In the genomic region with DNA sequence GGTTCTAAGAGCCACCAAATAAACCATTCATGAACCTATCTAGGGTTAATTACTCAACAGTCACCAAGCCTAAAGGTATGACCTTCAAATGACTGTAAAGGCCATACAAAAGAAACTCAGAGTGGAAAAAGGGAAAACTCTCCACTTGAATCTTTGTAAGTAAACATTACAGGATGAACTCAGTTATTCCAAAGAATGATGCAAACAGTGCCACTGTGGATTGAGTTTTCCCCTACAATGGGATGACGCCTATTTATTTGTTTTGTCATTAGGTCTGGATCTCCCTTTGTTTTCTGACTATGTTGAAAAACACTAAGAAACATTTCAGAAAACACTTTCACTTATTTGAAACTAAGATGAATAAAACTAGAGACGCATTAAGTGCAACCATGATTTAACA, we compare ENCODE assay signal across 18 cellular contexts. TPM values are rescaled to one million over a fixed set of nuclear protein-coding genes. Genes with fewer than 3 reads are reported as not detected.
DNase-seq lines count a peak whose midpoint lies in the region; ATAC-seq, FAIRE-seq and TF ChIP-seq lines count a peak whose summit lies in the region.
"Had no signal": no experiment of that assay in that cellular context is flagged by ENCODE, and none has a peak within 500 bp of the region (broad histone marks: within the 10 kb centered on the region; RNA-seq: fewer than 3 reads in every experiment).

No MANE protein-coding gene starts in this region.

- H3K27me3 ChIP-seq in liver (ENCODE audit: control insufficient read depth in 4 of 4, insufficient read depth in 4 of 4, low read length in 3 of 4) (no peaks in the 10 kb centered on the region), subcutaneous abdominal adipose tissue (ENCODE audit: control insufficient read depth in 5 of 5, insufficient read depth in 4 of 5, low read length in 5 of 5) (no peaks in the 10 kb centered on the region), H7 (ENCODE audit: control insufficient read depth, insufficient read depth, low read length) (no peaks in the 10 kb centered on the region), foreskin keratinocyte (no peaks in the 10 kb centered on the region)
- H3K27me3 ChIP-seq: BE2C had no signal

- H3K4me3 ChIP-seq in liver (ENCODE audit: low read depth in 1 of 3, low read length in 3 of 3) (no peak overlapping the region), subcutaneous abdominal adipose tissue (ENCODE audit: low read depth in 1 of 5, low read length in 5 of 5) (no peak overlapping the region), H7 (ENCODE audit: insufficient read depth, low read depth, low read length) (no peak overlapping the region), kidney (ENCODE audit: low read length in 2 of 2) (no peak overlapping the region)

- H3K9me3 Mint-ChIP-seq in activated naive CD4-positive, alpha-beta T cell treated with anti-CD3 and anti-CD28 coated beads, Interleukin-2, amount 50 U/mL, for 24 hours = no peaks in the 10 kb centered on the region
- H3K9me3 Mint-ChIP-seq in activated naive CD4-positive, alpha-beta T cell treated with anti-CD3 and anti-CD28 coated beads, Interleukin-2, amount 50 U/mL, for 72 hours = no peaks in the 10 kb centered on the region
- peaks cover 8% of the 10 kb centered on the region for H3K9me3 Mint-ChIP-seq in WTC11
- H3K9me3 Mint-ChIP-seq: CD4-positive, alpha-beta memory T cell; HFFc6 had no signal

- TF ChIP-seq CTCF in WTC11 (IDR thresholded peaks at IDR 0.05) = no peak
- TF ChIP-seq CTCF in liver (IDR thresholded peaks at IDR 0.05; ENCODE audit: low read depth, low read length, missing input control) = no peak
- TF ChIP-seq CTCF in kidney (IDR thresholded peaks at IDR 0.05; ENCODE audit: borderline replicate concordance, extremely low read depth, insufficient read depth) = no peak
- no peak for TF ChIP-seq CTCF in foreskin keratinocyte (conservative IDR thresholded peaks at IDR 0.05)

- 74% methylated on average over 2 of the region's 2 CpGs for WGBS in liver

- H3K4me1 ChIP-seq in liver (ENCODE audit: control insufficient read depth in 4 of 4, insufficient read depth in 4 of 4, low read length in 3 of 4) (peaks cover 0 to 30% (median 15%) of the 10 kb centered on the region in 4 donors), subcutaneous abdominal adipose tissue (ENCODE audit: control insufficient read depth in 5 of 5, insufficient read depth in 5 of 5, low read length in 5 of 5) (peaks cover 0 to 16% (median 0%) of the 10 kb centered on the region in 5 donors), kidney (ENCODE audit: control insufficient read depth in 1 of 2, insufficient read depth in 1 of 2, low read depth in 1 of 2, low read length in 2 of 2) (no peaks in the 10 kb centered on the region), foreskin keratinocyte (no peaks in the 10 kb centered on the region)
- H3K4me1 ChIP-seq: BE2C had no signal

- peaks cover 1% of the 10 kb centered on the region for H3K36me3 Mint-ChIP-seq in activated naive CD4-positive, alpha-beta T cell treated with anti-CD3 and anti-CD28 coated beads, Interleukin-2, amount 50 U/mL, for 24 hours
- H3K36me3 Mint-ChIP-seq in activated naive CD4-positive, alpha-beta T cell treated with anti-CD3 and anti-CD28 coated beads, Interleukin-2, amount 50 U/mL, for 72 hours = no peaks in the 10 kb centered on the region
- peaks cover 7% of the 10 kb centered on the region for H3K36me3 Mint-ChIP-seq in WTC11

- DNase-seq in activated naive CD4-positive, alpha-beta T cell treated with anti-CD3 and anti-CD28 coated beads, Interleukin-2, amount 50 U/mL, for 72 hours (ENCODE audit: low spot score in 2 of 2) = no peak
- DNase-seq in WTC11 (ENCODE audit: low spot score) = no peak
- DNase-seq in H7 = no peak
- no peak for DNase-seq in kidney
- DNase-seq in foreskin keratinocyte = no peak
- DNase-seq: BE2C; CD4-positive, alpha-beta memory T cell; DMS153; GF-D8; HCEC 1CT; HFFc6 had no signal

- H3K27ac ChIP-seq in liver (ENCODE audit: low read depth in 1 of 2, low read length in 2 of 2) = no peak overlapping the region
- H3K27ac ChIP-seq in subcutaneous abdominal adipose tissue (ENCODE audit: low read depth, low read length) = peak overlapping the region; percentile 68
- H3K27ac ChIP-seq in kidney (ENCODE audit: low read depth in 2 of 2, low read length in 2 of 2) = no peak overlapping the region
- H3K27ac ChIP-seq in foreskin keratinocyte = no peak overlapping the region
- H3K27ac ChIP-seq: C4-2B had no signal

- H3K9me3 ChIP-seq in liver (ENCODE audit: control insufficient read depth in 4 of 4, low read length in 3 of 4) (no peaks in the 10 kb centered on the region), subcutaneous abdominal adipose tissue (ENCODE audit: control insufficient read depth in 5 of 5, low read length in 5 of 5) (no peaks in the 10 kb centered on the region), kidney (ENCODE audit: control insufficient read depth in 1 of 2, low read length in 2 of 2) (no peaks in the 10 kb centered on the region)
- H3K9me3 ChIP-seq: BE2C had no signal

- ATAC-seq in activated naive CD4-positive, alpha-beta T cell treated with anti-CD3 and anti-CD28 coated beads, Interleukin-2, amount 50 U/mL, for 72 hours = no peak
- no peak for ATAC-seq in WTC11
- no peak for ATAC-seq in foreskin keratinocyte

- TF ChIP-seq RAD21 in liver (IDR thresholded peaks at IDR 0.05) = peak in 1 of 2 donors; percentile 15

- peaks cover 0 to under 1% (median 0%) of the 10 kb centered on the region in 4 donors for H3K36me3 ChIP-seq in liver (ENCODE audit: control insufficient read depth in 4 of 4, insufficient read depth in 3 of 4, low read depth in 1 of 4, low read length in 3 of 4)
- H3K36me3 ChIP-seq in subcutaneous abdominal adipose tissue (ENCODE audit: control insufficient read depth in 5 of 5, insufficient read depth in 5 of 5, low read length in 5 of 5) = peaks cover 0 to 5% (median 0%) of the 10 kb centered on the region in 5 donors
- H3K36me3 ChIP-seq in H7 (replicated peaks; ENCODE audit: control insufficient read depth, insufficient read depth, low read length) = no peaks in the 10 kb centered on the region
- H3K36me3 ChIP-seq in kidney (ENCODE audit: control insufficient read depth in 1 of 2, insufficient read depth in 2 of 2, low read length in 2 of 2) = no peaks in the 10 kb centered on the region
- H3K36me3 ChIP-seq: BE2C had no signal

- H3K27ac Mint-ChIP-seq in activated naive CD4-positive, alpha-beta T cell treated with anti-CD3 and anti-CD28 coated beads, Interleukin-2, amount 50 U/mL, for 24 hours = peak overlapping the region; percentile 51
- H3K27ac Mint-ChIP-seq in activated naive CD4-positive, alpha-beta T cell treated with anti-CD3 and anti-CD28 coated beads, Interleukin-2, amount 50 U/mL, for 72 hours = no peak overlapping the region
- H3K27ac Mint-ChIP-seq in WTC11 = peak overlapping the region; percentile 33; the same call in 1 of the 2 replicates
- H3K27ac Mint-ChIP-seq: CD4-positive, alpha-beta memory T cell; HFFc6 had no signal

- CTCF ChIA-PET in WTC11 (lab: Charles Lee) = no interaction called here

- intact Hi-C loops in kidney (cut with DNase I) = loop anchor here (10.0 kb wide), 1 partner anchor 155 kb away; no protein-coding TSS in a partner anchor

- no peak for FAIRE-seq in kidney (lab: Jason Lieb, UNC)
- FAIRE-seq: D721Med, GM19239, H1 had no signal

- POLR2A ChIA-PET in WTC11 (lab: Charles Lee) = no interaction called here

- H3K9ac ChIP-seq in liver (ENCODE audit: low read depth in 1 of 2, low read length in 2 of 2) (no peak overlapping the region), subcutaneous abdominal adipose tissue (ENCODE audit: low read length in 5 of 5) (no peak overlapping the region), kidney (ENCODE audit: low read length in 2 of 2) (no peak overlapping the region)

- H3K4me1 Mint-ChIP-seq in activated naive CD4-positive, alpha-beta T cell treated with anti-CD3 and anti-CD28 coated beads, Interleukin-2, amount 50 U/mL, for 24 hours = no peaks in the 10 kb centered on the region
- peaks cover 11% of the 10 kb centered on the region for H3K4me1 Mint-ChIP-seq in WTC11

- no peaks in the 10 kb centered on the region for H3K27me3 Mint-ChIP-seq in activated naive CD4-positive, alpha-beta T cell treated with anti-CD3 and anti-CD28 coated beads, Interleukin-2, amount 50 U/mL, for 24 hours
- no peaks in the 10 kb centered on the region for H3K27me3 Mint-ChIP-seq in WTC11 (ENCODE audit: low read depth)
- H3K27me3 Mint-ChIP-seq: CD4-positive, alpha-beta memory T cell had no signal

- no peak overlapping the region for H3K4me3 Mint-ChIP-seq in activated naive CD4-positive, alpha-beta T cell treated with anti-CD3 and anti-CD28 coated beads, Interleukin-2, amount 50 U/mL, for 24 hours
- no peak overlapping the region for H3K4me3 Mint-ChIP-seq in WTC11
- H3K4me3 Mint-ChIP-seq: CD4-positive, alpha-beta memory T cell; HFFc6 had no signal

TF ChIP-seq in WTC11, 78 proteins besides CTCF, POLR2A, EP300 and RAD21 (continues in another document):
- no peak for TF ChIP-seq RELA (CRISPR knock-in tag; IDR thresholded peaks at IDR 0.05; ENCODE audit: borderline replicate concordance)

TF ChIP-seq in liver, 16 proteins besides CTCF, POLR2A, EP300 and RAD21 (continues in another document):
- TF ChIP-seq, protein P1, sequence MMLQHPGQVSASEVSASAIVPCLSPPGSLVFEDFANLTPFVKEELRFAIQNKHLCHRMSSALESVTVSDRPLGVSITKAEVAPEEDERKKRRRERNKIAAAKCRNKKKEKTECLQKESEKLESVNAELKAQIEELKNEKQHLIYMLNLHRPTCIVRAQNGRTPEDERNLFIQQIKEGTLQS (IDR thresholded peaks at IDR 0.05) = peak; percentile 84
- TF ChIP-seq HNF4A (conservative IDR thresholded peaks at IDR 0.05) (peak in 1 of 2 donors; percentile 14), JUND (IDR thresholded peaks at IDR 0.05) (peak; percentile 45 to 87), SP1 (IDR thresholded peaks at IDR 0.05) (peak; percentile 26)

RNA-seq across cellular contexts. Expression of a gene that starts 12.7 kb away (rescaled TPM):
- total RNA-seq in activated naive CD4-positive, alpha-beta T cell treated with anti-CD3 and anti-CD28 coated beads, Interleukin-2, amount 50 U/mL, for 72 hours = 10 to 100 TPM in 1 of 2 donors, 1 to 10 TPM in 1; 4.4 to 14.8 TPM
- 8.0 to 8.7 TPM (median 8.4 TPM) in 3 replicates for total RNA-seq in WTC11 (2021)
- 10 to 100 TPM in 1 of 2 donors, 1 to 10 TPM in 1; 8.8 to 10.9 TPM for total RNA-seq in liver
- polyA plus RNA-seq in liver = 10 to 100 TPM; 11.1 to 13.8 TPM
- total RNA-seq in H7 (2014; rRNA removed; shearing (Covaris generic)) = 9.9 and 12.3 TPM in 2 replicates
- total RNA-seq in kidney = 10.1 TPM
- 32.4 TPM for polyA plus RNA-seq in kidney (ENCODE audit: insufficient read depth, low read depth, low replicate concordance)
- total RNA-seq in foreskin keratinocyte = 6.2 and 8.7 TPM in 2 replicates
- polyA plus RNA-seq in foreskin keratinocyte = 6.1 and 7.2 TPM in 2 replicates

Comparison
In these comparisons a context has a peak if more than half of its experiments do, and no peak if none do; other contexts are left out.
1. H3K27ac Mint-ChIP-seq: peak in activated naive CD4-positive, alpha-beta T cell treated with anti-CD3 and anti-CD28 coated beads, Interleukin-2, amount 50 U/mL, for 24 hours (single experiment) and WTC11 (single experiment); none in activated naive CD4-positive, alpha-beta T cell treated with anti-CD3 and anti-CD28 coated beads, Interleukin-2, amount 50 U/mL, for 72 hours (0 of 2).